ENCODE assay signal across 9 cellular contexts in the genomic region with DNA sequence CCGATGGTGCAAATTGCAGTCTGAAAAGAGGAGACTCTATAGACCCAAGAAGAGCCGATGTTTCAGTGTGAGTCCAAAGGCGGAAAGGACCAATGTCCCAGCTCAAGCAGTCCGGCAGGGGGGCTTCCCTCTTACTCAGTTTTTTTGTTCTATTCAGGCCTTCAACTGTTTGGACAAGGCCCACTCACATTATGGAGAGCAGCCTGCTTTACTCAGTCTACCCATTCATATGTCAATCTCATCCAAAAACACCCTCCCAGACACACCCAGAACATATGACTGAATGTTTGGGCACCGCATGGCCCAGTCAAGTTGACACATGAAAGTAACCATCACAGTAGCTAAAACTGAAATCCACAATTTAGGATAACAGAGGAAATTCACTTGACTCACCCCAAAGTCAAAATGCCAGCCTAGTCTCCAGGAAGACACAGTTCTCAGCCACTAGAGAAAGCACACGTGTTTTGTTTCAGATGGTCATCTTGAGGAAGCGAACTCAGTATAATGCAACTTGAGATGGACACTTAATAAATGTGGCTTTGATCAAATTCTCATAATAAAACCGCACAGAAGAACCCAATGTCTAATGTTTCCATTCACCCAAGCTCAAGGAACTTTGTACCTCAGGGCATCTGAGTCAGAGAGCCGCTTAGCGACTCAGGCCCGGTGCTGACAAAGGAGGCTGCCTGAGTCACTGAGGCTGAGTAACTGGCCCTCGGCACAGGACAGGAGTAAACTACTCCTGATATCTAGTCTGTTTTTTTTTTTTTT. TPM values are rescaled to one million over a fixed set of nuclear protein-coding genes. Genes with fewer than 3 reads are reported as not detected.
DNase-seq lines count a peak whose midpoint lies in the region; ATAC-seq and TF ChIP-seq lines count a peak whose summit lies in the region.
"Had no signal": no experiment of that assay in that cellular context is flagged by ENCODE, and none has a peak within 500 bp of the region (broad histone marks: within the 10 kb centered on the region; RNA-seq: fewer than 3 reads in every experiment).

No MANE protein-coding gene starts in this region.

- H2AFZ ChIP-seq in GM23248: no peak overlapping the region
- H2AFZ ChIP-seq in Karpas-422 (ENCODE audit: low read length): no peak overlapping the region

- H3K9me3 ChIP-seq in GM23248 (ENCODE audit: low read depth) (no peaks in the 10 kb centered on the region), endodermal cell (ENCODE audit: control insufficient read depth, low read length) (no peaks in the 10 kb centered on the region), Karpas-422 (ENCODE audit: low read length) (no peaks in the 10 kb centered on the region)

- no peak for ATAC-seq in GM18519 (IDR thresholded peaks at IDR 0.05; ENCODE audit: low FRiP score, unreplicated experiment)

- H3K4me1 ChIP-seq in GM23248 (ENCODE audit: insufficient read depth) (peaks cover 50% of the 10 kb centered on the region), endodermal cell (ENCODE audit: control insufficient read depth, insufficient read depth, low read length) (no peaks in the 10 kb centered on the region), Karpas-422 (ENCODE audit: low read length) (no peaks in the 10 kb centered on the region)

- H4K20me1 ChIP-seq in GM23248 (ENCODE audit: insufficient read depth) (no peaks in the 10 kb centered on the region), Karpas-422 (ENCODE audit: insufficient read depth, low read depth, low read length) (no peaks in the 10 kb centered on the region)

- H3K27ac ChIP-seq in GM23248: peak overlapping the region; percentile 98
- H3K27ac ChIP-seq in endodermal cell (ENCODE audit: low read depth, low read length): no peak overlapping the region
- no peak overlapping the region for H3K27ac ChIP-seq in Karpas-422 (ENCODE audit: low read length)

- H3K4me2 ChIP-seq in GM23248 (ENCODE audit: unreplicated experiment): peak overlapping the region; percentile 96
- no peak overlapping the region for H3K4me2 ChIP-seq in Karpas-422 (ENCODE audit: low read depth, low read length, poor library complexity, severe bottlenecking)

- peak overlapping the region; percentile 100 for H3K4me3 ChIP-seq in GM23248
- peak overlapping the region; percentile 100 for H3K4me3 ChIP-seq in fibroblast of villous mesenchyme (ENCODE audit: low read depth, low read length)
- H3K4me3 ChIP-seq in endodermal cell (ENCODE audit: low read length): no peak overlapping the region
- no peak overlapping the region for H3K4me3 ChIP-seq in Karpas-422 (ENCODE audit: low read length)

- H3K9me3 Mint-ChIP-seq in T-helper 2 cell treated with Interferon-gamma antibody and Interleukin-4, amounts not matched to agents 5 μg/mL and 100 μg/mL, for 36 hours: no peaks in the 10 kb centered on the region
- peaks cover 3% of the 10 kb centered on the region for H3K9me3 Mint-ChIP-seq in endodermal cell
- H3K9me3 Mint-ChIP-seq: naive B cell had no signal

- no peaks in the 10 kb centered on the region for H3K9me2 ChIP-seq in GM23248 (ENCODE audit: insufficient read depth)
- no peaks in the 10 kb centered on the region for H3K9me2 ChIP-seq in Karpas-422 (replicated peaks; ENCODE audit: insufficient read depth, low read length)

- 31% methylated on average over 12 of the region's 12 CpGs for WGBS in GM23248 (ENCODE audit: low coverage in 1 of 2, low lambda C conversion rate in 2 of 2, missing lambda C conversion rate in 2 of 2), 2 experiments
- 91 to 93% methylated on average over 10 to 12 of the region's 12 CpGs for WGBS in endodermal cell (ENCODE audit: insufficient coverage in 1 of 2, insufficient read length in 1 of 2), 2 experiments

- peaks cover 10% of the 10 kb centered on the region for H3K4me1 Mint-ChIP-seq in T-helper 2 cell treated with Interferon-gamma antibody and Interleukin-4, amounts not matched to agents 5 μg/mL and 100 μg/mL, for 36 hours (ENCODE audit: low read depth)
- H3K4me1 Mint-ChIP-seq in endodermal cell: no peaks in the 10 kb centered on the region

- H3K79me2 ChIP-seq in GM23248 (ENCODE audit: insufficient read depth) (peaks cover 92% of the 10 kb centered on the region), Karpas-422 (ENCODE audit: low read length) (no peaks in the 10 kb centered on the region)

- H3K27me3 ChIP-seq in GM23248 (replicated peaks; ENCODE audit: insufficient read depth): no peaks in the 10 kb centered on the region
- H3K27me3 ChIP-seq in endodermal cell (ENCODE audit: control insufficient read depth, insufficient read depth, low read length, poor library complexity, severe bottlenecking): peaks cover 13% of the 10 kb centered on the region
- H3K27me3 ChIP-seq in Karpas-422 (ENCODE audit: low read length): no peaks in the 10 kb centered on the region

- no peak overlapping the region for H3K4me3 Mint-ChIP-seq in T-helper 2 cell treated with Interferon-gamma antibody and Interleukin-4, amounts not matched to agents 5 μg/mL and 100 μg/mL, for 36 hours
- H3K4me3 Mint-ChIP-seq in endodermal cell: no peak overlapping the region

- peaks cover 66% of the 10 kb centered on the region for H3F3A ChIP-seq in GM23248 (ENCODE audit: insufficient read depth)

- H3K36me3 ChIP-seq in GM23248 (ENCODE audit: low read depth) (peaks cover 45% of the 10 kb centered on the region), endodermal cell (ENCODE audit: control insufficient read depth, insufficient read depth, low read length) (peaks cover 4% of the 10 kb centered on the region), Karpas-422 (ENCODE audit: insufficient read depth, low read length) (no peaks in the 10 kb centered on the region)

- no peak overlapping the region for H3K27ac Mint-ChIP-seq in T-helper 2 cell treated with Interferon-gamma antibody and Interleukin-4, amounts not matched to agents 5 μg/mL and 100 μg/mL, for 36 hours
- H3K27ac Mint-ChIP-seq in endodermal cell: no peak overlapping the region
- H3K27ac Mint-ChIP-seq: naive B cell had no signal

- peak; percentile 100 for DNase-seq in GM23248
- peak; percentile 69 for DNase-seq in T-helper 2 cell treated with Interferon-gamma antibody and Interleukin-4, amounts not matched to agents 5 μg/mL and 100 μg/mL, for 36 hours (ENCODE audit: low spot score)
- peak; percentile 90 for DNase-seq in fibroblast of villous mesenchyme (ENCODE audit: low read depth)
- DNase-seq in stimulated activated CD4-positive, alpha-beta T cell treated with anti-CD3 and anti-CD28 coated beads, Interleukin-1b, Interleukin-23, amount 100 ng/mL, for 4 hours (ENCODE audit: low read depth in 2 of 2): peak; percentile 27 to 30
- DNase-seq in endodermal cell: no peak
- DNase-seq in Ammon's horn (ENCODE audit: low spot score): no peak
- no peak for DNase-seq in Karpas-422
- DNase-seq: naive B cell had no signal

- H3K36me3 Mint-ChIP-seq in T-helper 2 cell treated with Interferon-gamma antibody and Interleukin-4, amounts not matched to agents 5 μg/mL and 100 μg/mL, for 36 hours (ENCODE audit: low read depth): peaks cover 2% of the 10 kb centered on the region
- H3K36me3 Mint-ChIP-seq in endodermal cell (ENCODE audit: low read depth): peaks cover 4% of the 10 kb centered on the region

- peaks cover 31% of the 10 kb centered on the region for H3K27me3 Mint-ChIP-seq in T-helper 2 cell treated with Interferon-gamma antibody and Interleukin-4, amounts not matched to agents 5 μg/mL and 100 μg/mL, for 36 hours (ENCODE audit: low read depth)
- H3K27me3 Mint-ChIP-seq in endodermal cell (ENCODE audit: insufficient read depth): peaks cover 24% of the 10 kb centered on the region

- peak overlapping the region; percentile 100 for H3K9ac ChIP-seq in GM23248
- no peak overlapping the region for H3K9ac ChIP-seq in endodermal cell (ENCODE audit: extremely low read depth, low read length, poor library complexity, severe bottlenecking)
- no peak overlapping the region for H3K9ac ChIP-seq in Karpas-422 (ENCODE audit: low read length)

- in situ Hi-C loops in GM23248 (cut with MboI): no loop called here

- no peak for TF ChIP-seq CTCF in fibroblast of villous mesenchyme (IDR thresholded peaks at IDR 0.05; ENCODE audit: insufficient read depth, low read depth, low read length)
- no peak for TF ChIP-seq CTCF in endodermal cell (conservative IDR thresholded peaks at IDR 0.05)

RNA-seq across cellular contexts. Expression of gene FHL2, which starts 2.4 kb away (rescaled TPM):
- 383 and 404 TPM in 2 replicates for total RNA-seq in GM23248 (2014; rRNA removed; shearing (Covaris generic))
- 598 and 610 TPM in 2 replicates for polyA plus RNA-seq in GM23248 (2016; fragmentation: Nextera tagmentation; extraction: Ambion mirVana)
- total RNA-seq in fibroblast of villous mesenchyme: 343 and 346 TPM in 2 replicates
- total RNA-seq in endodermal cell: 10 to 100 TPM; 11.1 to 11.4 TPM
- 11.0 TPM for polyA plus RNA-seq in endodermal cell (2013, experiment 1 of 2)
- 10.8 TPM for polyA plus RNA-seq in endodermal cell (2013, experiment 2 of 2)
- 0.26 TPM in 1 of 2 replicates, not detected in the other for total RNA-seq in Karpas-422 (2014; rRNA removed; shearing (Covaris generic); ENCODE audit: low replicate concordance)

RNA-seq across cellular contexts. Expression of gene C2orf49, which starts 59.1 kb away (rescaled TPM):
- total RNA-seq in GM23248 (2014; rRNA removed; shearing (Covaris generic)): 9.0 and 17.6 TPM in 2 replicates
- polyA plus RNA-seq in GM23248 (2016; fragmentation: Nextera tagmentation; extraction: Ambion mirVana): 11.4 and 13.6 TPM in 2 replicates
- 12.9 and 23.7 TPM in 2 replicates for total RNA-seq in fibroblast of villous mesenchyme
- 10 to 100 TPM; 18.1 to 22.2 TPM for total RNA-seq in endodermal cell
- polyA plus RNA-seq in endodermal cell (2013, experiment 1 of 2): 20.8 TPM
- 22.3 TPM for polyA plus RNA-seq in endodermal cell (2013, experiment 2 of 2)
- total RNA-seq in Karpas-422 (2014; rRNA removed; shearing (Covaris generic); ENCODE audit: low replicate concordance): 26.3 and 42.4 TPM in 2 replicates

Comparison
In these comparisons a context has a peak if more than half of its experiments do, and no peak if none do; other contexts are left out.
1. DNase-seq: peak in GM23248 (single experiment), T-helper 2 cell treated with Interferon-gamma antibody and Interleukin-4, amounts not matched to agents 5 μg/mL and 100 μg/mL, for 36 hours (single experiment), fibroblast of villous mesenchyme (single experiment) and stimulated activated CD4-positive, alpha-beta T cell treated with anti-CD3 and anti-CD28 coated beads, Interleukin-1b, Interleukin-23, amount 100 ng/mL, for 4 hours (2 of 2); none in endodermal cell (single experiment), Ammon's horn (single experiment) and Karpas-422 (single experiment).
2. H3K4me3 ChIP-seq: peak in GM23248 (single experiment) and fibroblast of villous mesenchyme (single experiment); none in endodermal cell (single experiment) and Karpas-422 (single experiment).
3. RNA of gene FHL2, which starts 2.4 kb away (total RNA-seq): 383 to 404 TPM in GM23248 and 343 to 346 TPM in fibroblast of villous mesenchyme; 11.1 to 11.4 TPM in endodermal cell and 0.26 TPM in Karpas-422; every median in the first group is over 10 times any median in the second.